ENCODE assay signal across 8 cellular contexts in genomic region chr5:60295423-60295822, GRCh38.
DNase-seq lines count a peak whose midpoint lies in the region; ATAC-seq and TF ChIP-seq lines count a peak whose summit lies in the region.

No MANE protein-coding gene starts in this region.

- H3K4me3 Mint-ChIP-seq in glutamatergic neuron (ENCODE audit: unreplicated experiment), result no peak overlapping the region

- no TSS peak for BruUV-seq in OCI-LY7 (replicated peaks; lab: Mats Ljungman, UMichigan)

- H4K20me1 ChIP-seq in OCI-LY7 (ENCODE audit: insufficient read depth, low read length), result no peaks in the 10 kb centered on the region

- H2AFZ ChIP-seq in OCI-LY7 (ENCODE audit: low read length), result no peak overlapping the region

- H3K4me3 ChIP-seq in AG10803 (ENCODE audit: low read length) (no peak overlapping the region), OCI-LY7 (ENCODE audit: low read depth, low read length, poor library complexity, severe bottlenecking) (no peak overlapping the region), tibial artery (no peak overlapping the region)

- H3K27ac ChIP-seq in OCI-LY7 (ENCODE audit: low read depth, low read length, poor library complexity, severe bottlenecking) (no peak overlapping the region), tibial artery (no peak overlapping the region)

- no peaks in the 10 kb centered on the region for H3K79me2 ChIP-seq in OCI-LY7 (ENCODE audit: insufficient read depth, low read depth, low read length)

- H3K4me1 Mint-ChIP-seq in glutamatergic neuron (ENCODE audit: low read depth, unreplicated experiment), result no peaks in the 10 kb centered on the region

- no peaks in the 10 kb centered on the region; the same call in 1 of the 2 replicates for H3K9me2 ChIP-seq in OCI-LY7 (ENCODE audit: insufficient read depth, low read length)

- H3K36me3 Mint-ChIP-seq in glutamatergic neuron (ENCODE audit: unreplicated experiment), result no peaks in the 10 kb centered on the region

- intact Hi-C loops in OCI-LY7 (cut with micrococcal nuclease; ENCODE audit: unreplicated experiment), result loop anchor here (10.0 kb wide), 1 partner anchor 349 kb away; no protein-coding TSS in a partner anchor
- intact Hi-C loops in tibial artery (cut with DNase I; ENCODE audit: low total_unique reads), result no loop called here

- TF ChIP-seq CTCF in AG10803 (conservative IDR thresholded peaks at IDR 0.05; ENCODE audit: low read length), result peak; percentile 68
- peak; percentile 41 for TF ChIP-seq CTCF in GM20000 (IDR thresholded peaks at IDR 0.05; ENCODE audit: extremely low read depth, missing control alignments)
- TF ChIP-seq CTCF in OCI-LY7 (conservative IDR thresholded peaks at IDR 0.05; ENCODE audit: low read length), result peak; percentile 67
- TF ChIP-seq CTCF in glutamatergic neuron (IDR thresholded peaks at IDR 0.05; ENCODE audit: partially characterized antibody, unreplicated experiment), result no peak
- TF ChIP-seq CTCF in tibial artery (IDR thresholded peaks at IDR 0.05), result peak; percentile 28 to 32

- H3K9me3 ChIP-seq in OCI-LY7 (ENCODE audit: low read length) (no peaks in the 10 kb centered on the region), tibial artery (no peaks in the 10 kb centered on the region)

- CTCF ChIA-PET in OCI-LY7 (lab: Charles Lee; ENCODE audit: unreplicated experiment), result no interaction called here

- no peak overlapping the region for H3K4me2 ChIP-seq in OCI-LY7 (ENCODE audit: low read length)

- H3K27me3 ChIP-seq in tibial artery, result no peaks in the 10 kb centered on the region

- H3K36me3 ChIP-seq in OCI-LY7 (ENCODE audit: insufficient read depth, low read length) (no peaks in the 10 kb centered on the region), tibial artery (no peaks in the 10 kb centered on the region)

- ATAC-seq in HG03342 (IDR thresholded peaks at IDR 0.05; ENCODE audit: unreplicated experiment) (no peak), GM21528 (IDR thresholded peaks at IDR 0.05; ENCODE audit: low FRiP score, unreplicated experiment) (no peak)

- no peaks in the 10 kb centered on the region for H3K9me3 Mint-ChIP-seq in glutamatergic neuron (ENCODE audit: unreplicated experiment)

- H3K4me1 ChIP-seq in OCI-LY7 (ENCODE audit: insufficient read depth, low read length, poor library complexity, severe bottlenecking) (no peaks in the 10 kb centered on the region), tibial artery (peaks cover 0 to 8% (median 0%) of the 10 kb centered on the region in 4 donors)

- DNase-seq in AG10803 (ENCODE audit: low read depth) (peak; percentile 25), GM20000 (ENCODE audit: low spot score) (peak; percentile 9), OCI-LY7 (ENCODE audit: low spot score) (peak; percentile 29), glutamatergic neuron (peak; percentile 22), tibial artery (peak in 1 of 2 donors; percentile 58), GF-D8 (lab: John Stamatoyannopoulos, UW) (no peak)

- peaks cover 2% of the 10 kb centered on the region for H3K27me3 Mint-ChIP-seq in glutamatergic neuron (ENCODE audit: unreplicated experiment)

- no peak overlapping the region for H3K27ac Mint-ChIP-seq in glutamatergic neuron (ENCODE audit: unreplicated experiment)

- POLR2A ChIA-PET in OCI-LY7 (lab: Charles Lee), result no interaction called here
